In genomic region chr7:149214020-149214720, GRCh38 we compare ENCODE assay signal across 20 cellular contexts.
"Had no signal": no experiment of that assay in that cellular context is flagged by ENCODE, and none has a peak within 500 bp of the region (broad histone marks: within the 10 kb centered on the region; RNA-seq: fewer than 3 reads in every experiment).

No MANE protein-coding gene starts in this region.

- H3K9me3 ChIP-seq: heart right ventricle, sigmoid colon, spleen, upper lobe of right lung had no signal

- H3K9ac ChIP-seq: neural progenitor cell had no signal

- H3K27ac Mint-ChIP-seq: activated CD8-positive, alpha-beta memory T cell treated with anti-CD3 and anti-CD28 coated beads, Interleukin-2, amount 10 ng/mL, durations not matched to agents 7 days and 5 days; activated naive CD8-positive, alpha-beta T cell treated with anti-CD3 and anti-CD28 coated beads for 36 hours; effector memory CD8-positive, alpha-beta T cell; neural progenitor cell; stimulated activated naive B cell treated with anti-CD40 and anti-IgM and Interleukin-4, amounts not matched to agents 10 μg/mL and 1 μg/mL and 100 μg/mL, for 72 hours had no signal

- DNase-seq: activated CD4-positive, alpha-beta memory T cell treated with anti-CD3 and anti-CD28 coated beads, Interleukin-2, amount 10 ng/mL, durations not matched to agents 7 days and 5 days; activated CD4-positive, CD25-positive, alpha-beta regulatory T cell treated with anti-CD3 and anti-CD28 coated beads, Interleukin-2, amount 50 U/mL, for 72 hours; activated CD8-positive, alpha-beta memory T cell treated with anti-CD3 and anti-CD28 coated beads, Interleukin-2, amount 10 ng/mL, durations not matched to agents 7 days and 5 days; activated gamma-delta T cell treated with Interleukin-2 at 50 U/mL for 16 hours; activated naive CD8-positive, alpha-beta T cell treated with anti-CD3 and anti-CD28 coated beads for 36 hours; amygdala; caudate nucleus; effector memory CD8-positive, alpha-beta T cell; heart right ventricle; mesendoderm; naive thymus-derived CD4-positive, alpha-beta T cell; sigmoid colon; spleen; stimulated activated CD4-positive, alpha-beta T cell treated with anti-CD3 and anti-CD28 coated beads, Interleukin-4, amount 100 ng/mL, for 4 hours; stimulated activated naive B cell treated with anti-CD40 and anti-IgM and Interleukin-4, amounts not matched to agents 10 μg/mL and 1 μg/mL and 100 μg/mL, for 72 hours; T-helper 2 cell; upper lobe of right lung had no signal

- H3K9me3 Mint-ChIP-seq: activated CD4-positive, alpha-beta memory T cell treated with anti-CD3 and anti-CD28 coated beads, Interleukin-2, amount 10 ng/mL, durations not matched to agents 7 days and 5 days; activated naive CD8-positive, alpha-beta T cell treated with anti-CD3 and anti-CD28 coated beads for 36 hours; effector memory CD8-positive, alpha-beta T cell; naive thymus-derived CD4-positive, alpha-beta T cell; neural progenitor cell; stimulated activated naive B cell treated with anti-CD40 and anti-IgM and Interleukin-4, amounts not matched to agents 10 μg/mL and 1 μg/mL and 100 μg/mL, for 72 hours had no signal

- H3K4me1 ChIP-seq: sigmoid colon, upper lobe of right lung had no signal

- FAIRE-seq: frontal cortex had no signal

- H3K4me1 Mint-ChIP-seq: stimulated activated naive B cell treated with anti-CD40 and anti-IgM and Interleukin-4, amounts not matched to agents 10 μg/mL and 1 μg/mL and 100 μg/mL, for 72 hours had no signal

- H3K4me3 Mint-ChIP-seq: activated CD4-positive, alpha-beta memory T cell treated with anti-CD3 and anti-CD28 coated beads, Interleukin-2, amount 10 ng/mL, durations not matched to agents 7 days and 5 days; activated CD8-positive, alpha-beta memory T cell treated with anti-CD3 and anti-CD28 coated beads, Interleukin-2, amount 10 ng/mL, durations not matched to agents 7 days and 5 days; activated naive CD8-positive, alpha-beta T cell treated with anti-CD3 and anti-CD28 coated beads for 36 hours; effector memory CD8-positive, alpha-beta T cell; naive thymus-derived CD4-positive, alpha-beta T cell; neural progenitor cell; stimulated activated naive B cell treated with anti-CD40 and anti-IgM and Interleukin-4, amounts not matched to agents 10 μg/mL and 1 μg/mL and 100 μg/mL, for 72 hours had no signal

- ATAC-seq: activated CD8-positive, alpha-beta memory T cell treated with anti-CD3 and anti-CD28 coated beads, Interleukin-2, amount 10 ng/mL, durations not matched to agents 7 days and 5 days; effector memory CD8-positive, alpha-beta T cell; naive thymus-derived CD4-positive, alpha-beta T cell; stimulated activated naive B cell treated with anti-CD40 and anti-IgM and Interleukin-4, amounts not matched to agents 10 μg/mL and 1 μg/mL and 100 μg/mL, for 72 hours; upper lobe of right lung had no signal

- H2AFZ ChIP-seq: neural progenitor cell had no signal

- H3K4me3 ChIP-seq: heart right ventricle, neural progenitor cell, sigmoid colon, spleen, upper lobe of right lung had no signal

- H3K27me3 Mint-ChIP-seq: activated CD4-positive, alpha-beta memory T cell treated with anti-CD3 and anti-CD28 coated beads, Interleukin-2, amount 10 ng/mL, durations not matched to agents 7 days and 5 days; activated CD8-positive, alpha-beta memory T cell treated with anti-CD3 and anti-CD28 coated beads, Interleukin-2, amount 10 ng/mL, durations not matched to agents 7 days and 5 days; activated naive CD8-positive, alpha-beta T cell treated with anti-CD3 and anti-CD28 coated beads for 36 hours; effector memory CD8-positive, alpha-beta T cell; naive thymus-derived CD4-positive, alpha-beta T cell; stimulated activated naive B cell treated with anti-CD40 and anti-IgM and Interleukin-4, amounts not matched to agents 10 μg/mL and 1 μg/mL and 100 μg/mL, for 72 hours had no signal

- H3K27ac ChIP-seq: heart right ventricle, neural progenitor cell, sigmoid colon, spleen, upper lobe of right lung, VCaP had no signal

- H3K4me2 ChIP-seq: neural progenitor cell had no signal

- H3K27me3 ChIP-seq: heart right ventricle, neural progenitor cell, sigmoid colon, spleen, upper lobe of right lung had no signal
